ENCODE assay signal across 10 cellular contexts in genomic region chrX:7120578-7121219, GRCh38. TPM values are rescaled to one million over a fixed set of nuclear protein-coding genes. Genes with fewer than 3 reads are reported as not detected.
DNase-seq lines count a peak whose midpoint lies in the region; ATAC-seq and TF ChIP-seq lines count a peak whose summit lies in the region.
"Had no signal": no experiment of that assay in that cellular context is flagged by ENCODE, and none has a peak within 500 bp of the region (broad histone marks: within the 10 kb centered on the region; RNA-seq: fewer than 3 reads in every experiment).

No MANE protein-coding gene starts in this region.

- intact Hi-C loops in A673 (cut with micrococcal nuclease; ENCODE audit: unreplicated experiment) = no loop called here
- intact Hi-C loops in posterior vena cava (cut with DNase I) = no loop called here

- CTCF ChIA-PET in A673 (lab: Charles Lee) = no interaction called here

- H3K9me3 ChIP-seq in liver (ENCODE audit: control insufficient read depth in 4 of 4, low read length in 3 of 4) (no peaks in the 10 kb centered on the region), A673 (ENCODE audit: low read depth, low read length, poor library complexity, severe bottlenecking) (no peaks in the 10 kb centered on the region)

- H3K4me1 ChIP-seq in liver (ENCODE audit: control insufficient read depth in 4 of 4, insufficient read depth in 4 of 4, low read length in 3 of 4) = peaks cover 4 to 20% (median 10%) of the 10 kb centered on the region in 4 donors
- no peaks in the 10 kb centered on the region for H3K4me1 ChIP-seq in A673 (ENCODE audit: insufficient read depth, low read length, poor library complexity, severe bottlenecking)
- H3K4me1 ChIP-seq: ascending aorta had no signal

- H3K9ac ChIP-seq in liver (ENCODE audit: low read depth in 1 of 2, low read length in 2 of 2) = no peak overlapping the region

- ATAC-seq in HG03025 (IDR thresholded peaks at IDR 0.05; ENCODE audit: low FRiP score, unreplicated experiment) = no peak

- TF ChIP-seq CTCF in VCaP (conservative IDR thresholded peaks at IDR 0.05) = no peak
- no peak for TF ChIP-seq CTCF in liver (IDR thresholded peaks at IDR 0.05; ENCODE audit: low read depth, low read length, missing input control)
- no peak for TF ChIP-seq CTCF in A673 (conservative IDR thresholded peaks at IDR 0.05; ENCODE audit: low read depth, low read length)

- BruUV-seq in A673 (replicated peaks; lab: Mats Ljungman, UMichigan) = no TSS peak

- TF ChIP-seq RAD21 in liver (IDR thresholded peaks at IDR 0.05) = peak in 1 of 2 donors; percentile 14

- POLR2A ChIA-PET in A673 (lab: Charles Lee; ENCODE audit: low non-redundant PET) = no interaction called here

- DNase-seq in DMS53 treated with DMSO at 0.1 percent for 48 hours (lab: John Stamatoyannopoulos, UW; ENCODE audit: unreplicated experiment) = peak; percentile 24
- DNase-seq in LoVo (ENCODE audit: low spot score) = peak; percentile 73
- no peak for DNase-seq in A673 (ENCODE audit: low spot score)
- DNase-seq in NCI-H187 treated with DMSO at 0.1 percent for 48 hours (lab: John Stamatoyannopoulos, UW) = no peak
- DNase-seq in posterior vena cava (ENCODE audit: low spot score) = no peak
- DNase-seq: GF-D8 had no signal

- H3K27me3 ChIP-seq in liver (ENCODE audit: control insufficient read depth in 4 of 4, insufficient read depth in 4 of 4, low read length in 3 of 4) (no peaks in the 10 kb centered on the region), A673 (replicated peaks; ENCODE audit: insufficient read depth, low read depth, low read length, poor library complexity) (no peaks in the 10 kb centered on the region)
- H3K27me3 ChIP-seq: ascending aorta had no signal

- no peaks in the 10 kb centered on the region for H3K36me3 ChIP-seq in liver (ENCODE audit: control insufficient read depth in 4 of 4, insufficient read depth in 3 of 4, low read depth in 1 of 4, low read length in 3 of 4)
- no peaks in the 10 kb centered on the region for H3K36me3 ChIP-seq in A673 (ENCODE audit: insufficient read depth, low read length, poor library complexity, severe bottlenecking)
- H3K36me3 ChIP-seq: ascending aorta had no signal

- 33% methylated on average over 2 of the region's 2 CpGs for WGBS in liver

- H3K4me3 ChIP-seq in liver (ENCODE audit: low read depth in 1 of 3, low read length in 3 of 3) = no peak overlapping the region
- H3K4me3 ChIP-seq in A673 (ENCODE audit: low read depth, low read length, poor library complexity, severe bottlenecking) = no peak overlapping the region
- H3K4me3 ChIP-seq: ascending aorta had no signal

- H3K27ac ChIP-seq in VCaP (peak overlapping the region; percentile 94), liver (ENCODE audit: low read depth in 1 of 2, low read length in 2 of 2) (peak overlapping the region in 1 of 2 donors; percentile 59), A673 (ENCODE audit: low read depth, low read length, poor library complexity, severe bottlenecking) (no peak overlapping the region)
- H3K27ac ChIP-seq: ascending aorta had no signal

TF ChIP-seq in liver, 16 proteins besides CTCF, POLR2A, EP300 and RAD21:
- TF ChIP-seq FOXA1 (IDR thresholded peaks at IDR 0.05) (peak; percentile 58), HNF4A (conservative IDR thresholded peaks at IDR 0.05) (no peak), HNF4G (IDR thresholded peaks at IDR 0.05) (no peak), NR2F2 (IDR thresholded peaks at IDR 0.05) (peak; percentile 44), RXRA (IDR thresholded peaks at IDR 0.05) (no peak), SP1 (IDR thresholded peaks at IDR 0.05) (peak; percentile 33), GABPA (IDR thresholded peaks at IDR 0.05 in 1 of 2, conservative IDR thresholded peaks at IDR 0.05 in 1 of 2) (no peak), JUND (IDR thresholded peaks at IDR 0.05) (no peak), TAF1 (conservative IDR thresholded peaks at IDR 0.05) (no peak), EGR1 (IDR thresholded peaks at IDR 0.05; ENCODE audit: low read depth in 2 of 2) (no peak), REST (IDR thresholded peaks at IDR 0.05) (no peak), MAX (IDR thresholded peaks at IDR 0.05) (no peak), YY1 (IDR thresholded peaks at IDR 0.05) (no peak), FOXA2 (IDR thresholded peaks at IDR 0.05) (peak; percentile 73)
- TF ChIP-seq, protein P1, sequence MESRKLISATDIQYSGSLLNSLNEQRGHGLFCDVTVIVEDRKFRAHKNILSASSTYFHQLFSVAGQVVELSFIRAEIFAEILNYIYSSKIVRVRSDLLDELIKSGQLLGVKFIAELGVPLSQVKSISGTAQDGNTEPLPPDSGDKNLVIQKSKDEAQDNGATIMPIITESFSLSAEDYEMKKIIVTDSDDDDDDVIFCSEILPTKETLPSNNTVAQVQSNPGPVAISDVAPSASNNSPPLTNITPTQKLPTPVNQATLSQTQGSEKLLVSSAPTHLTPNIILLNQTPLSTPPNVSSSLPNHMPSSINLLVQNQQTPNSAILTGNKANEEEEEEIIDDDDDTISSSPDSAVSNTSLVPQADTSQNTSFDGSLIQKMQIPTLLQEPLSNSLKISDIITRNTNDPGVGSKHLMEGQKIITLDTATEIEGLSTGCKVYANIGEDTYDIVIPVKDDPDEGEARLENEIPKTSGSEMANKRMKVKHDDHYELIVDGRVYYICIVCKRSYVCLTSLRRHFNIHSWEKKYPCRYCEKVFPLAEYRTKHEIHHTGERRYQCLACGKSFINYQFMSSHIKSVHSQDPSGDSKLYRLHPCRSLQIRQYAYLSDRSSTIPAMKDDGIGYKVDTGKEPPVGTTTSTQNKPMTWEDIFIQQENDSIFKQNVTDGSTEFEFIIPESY (IDR thresholded peaks at IDR 0.05) = no peak
- TF ChIP-seq, protein P2, sequence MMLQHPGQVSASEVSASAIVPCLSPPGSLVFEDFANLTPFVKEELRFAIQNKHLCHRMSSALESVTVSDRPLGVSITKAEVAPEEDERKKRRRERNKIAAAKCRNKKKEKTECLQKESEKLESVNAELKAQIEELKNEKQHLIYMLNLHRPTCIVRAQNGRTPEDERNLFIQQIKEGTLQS (IDR thresholded peaks at IDR 0.05) = no peak

RNA-seq across cellular contexts. Expression of gene STS, which starts 26.8 kb away (rescaled TPM):
- total RNA-seq in liver (1 to 10 TPM; 1.8 to 6.4 TPM), A673 (2021) (1.7 and 2.5 TPM in 2 replicates), posterior vena cava (10 to 100 TPM; 13.7 to 16.1 TPM)
- polyA plus RNA-seq in liver = 1 to 10 TPM; 2.6 to 3.0 TPM

RNA-seq across cellular contexts. Expression of gene PUDP, which starts 27.3 kb away (rescaled TPM):
- total RNA-seq in liver = 1 to 10 TPM; 5.3 to 9.4 TPM
- 1 to 10 TPM; 6.3 to 7.4 TPM for polyA plus RNA-seq in liver
- total RNA-seq in A673 (2021) = 17.6 and 19.8 TPM in 2 replicates
- 10 to 100 TPM; 11.8 to 13.1 TPM for total RNA-seq in posterior vena cava

Comparison
In these comparisons a context has a peak if more than half of its experiments do, and no peak if none do; other contexts are left out.
1. DNase-seq: peak in DMS53 treated with DMSO at 0.1 percent for 48 hours (single experiment) and LoVo (single experiment); none in A673 (single experiment), NCI-H187 treated with DMSO at 0.1 percent for 48 hours (single experiment) and posterior vena cava (single experiment).